In genomic region chr1:233735847-233736246, GRCh38 we compare ENCODE assay signal across 25 cellular contexts.
"Had no signal": no experiment of that assay in that cellular context is flagged by ENCODE, and none has a peak within 500 bp of the region (broad histone marks: within the 10 kb centered on the region; RNA-seq: fewer than 3 reads in every experiment).

No MANE protein-coding gene starts in this region.

- H3K4me1 ChIP-seq: gastrocnemius medialis, heart right ventricle, lower lobe of right lung, pancreas, right lobe of liver, spleen had no signal

- ATAC-seq: esophagus mucosa; gastrocnemius medialis; heart right ventricle; lower lobe of right lung; pancreas; right lobe of liver; stimulated activated memory B cell treated with anti-CD40 and anti-IgM and Interleukin-4, amounts not matched to agents 10 μg/mL and 1 μg/mL and 100 μg/mL, for 72 hours had no signal

- H3K4me1 Mint-ChIP-seq: memory B cell; naive B cell; stimulated activated memory B cell treated with anti-CD40 and anti-IgM and Interleukin-4, amounts not matched to agents 10 μg/mL and 1 μg/mL and 100 μg/mL, for 72 hours had no signal

- DNase-seq: cortex of kidney; dorsolateral prefrontal cortex; effector CD8-positive, alpha-beta T cell; gastrocnemius medialis; heart right ventricle; hypothalamus; left ventricle myocardium inferior; lower lobe of right lung; midbrain; naive B cell; occipital lobe; pancreas; retina; right lobe of liver; spleen; stimulated activated CD4-positive, alpha-beta T cell treated with anti-CD3 and anti-CD28 coated beads, Interleukin-15, amount 100 ng/mL, for 24 hours; stimulated activated CD4-positive, alpha-beta T cell treated with anti-CD3 and anti-CD28 coated beads, Interleukin-1b, Interleukin-23, amount 100 ng/mL, for 48 hours; stimulated activated CD4-positive, alpha-beta T cell treated with anti-CD3 and anti-CD28 coated beads, Interleukin-4, amount 100 ng/mL, for 24 hours; tibial artery had no signal

- H3K9me3 ChIP-seq: gastrocnemius medialis, heart right ventricle, left ventricle myocardium inferior, lower lobe of right lung, pancreas, right lobe of liver, spleen, tibial artery had no signal

- H3K27ac Mint-ChIP-seq: memory B cell; naive B cell; progenitor cell of endocrine pancreas; stimulated activated memory B cell treated with anti-CD40 and anti-IgM and Interleukin-4, amounts not matched to agents 10 μg/mL and 1 μg/mL and 100 μg/mL, for 72 hours; stimulated activated naive CD8-positive, alpha-beta T cell treated with anti-CD3 and anti-CD28 coated beads, Interleukin-15, Interleukin-2, amounts not matched to agents 100 ng/mL and 50 ng/mL, for 24 hours had no signal

- H3K27ac ChIP-seq: dorsolateral prefrontal cortex, gastrocnemius medialis, heart right ventricle, left ventricle myocardium inferior, lower lobe of right lung, pancreas, right lobe of liver, spleen, tibial artery had no signal

- H3K36me3 ChIP-seq: gastrocnemius medialis, heart right ventricle, left ventricle myocardium inferior, lower lobe of right lung, pancreas, right lobe of liver, spleen, tibial artery had no signal

- H3K36me3 Mint-ChIP-seq: memory B cell; naive B cell; stimulated activated memory B cell treated with anti-CD40 and anti-IgM and Interleukin-4, amounts not matched to agents 10 μg/mL and 1 μg/mL and 100 μg/mL, for 72 hours had no signal

- H3K27me3 Mint-ChIP-seq: memory B cell; naive B cell; progenitor cell of endocrine pancreas; stimulated activated memory B cell treated with anti-CD40 and anti-IgM and Interleukin-4, amounts not matched to agents 10 μg/mL and 1 μg/mL and 100 μg/mL, for 72 hours had no signal

- H3K27me3 ChIP-seq: dorsolateral prefrontal cortex, gastrocnemius medialis, heart right ventricle, pancreas, right lobe of liver, spleen, tibial artery had no signal

- H3K4me3 Mint-ChIP-seq: memory B cell; naive B cell; nephron; stimulated activated memory B cell treated with anti-CD40 and anti-IgM and Interleukin-4, amounts not matched to agents 10 μg/mL and 1 μg/mL and 100 μg/mL, for 72 hours; stimulated activated naive CD8-positive, alpha-beta T cell treated with anti-CD3 and anti-CD28 coated beads, Interleukin-15, Interleukin-2, amounts not matched to agents 100 ng/mL and 50 ng/mL, for 24 hours had no signal

- H3K9me3 Mint-ChIP-seq: nephron; stimulated activated naive CD8-positive, alpha-beta T cell treated with anti-CD3 and anti-CD28 coated beads, Interleukin-15, Interleukin-2, amounts not matched to agents 100 ng/mL and 50 ng/mL, for 24 hours had no signal

- H3K4me3 ChIP-seq: dorsolateral prefrontal cortex, gastrocnemius medialis, heart right ventricle, left ventricle myocardium inferior, lower lobe of right lung, pancreas, right lobe of liver, spleen, tibial artery had no signal
